Comparison of ENCODE assay signal across 26 cellular contexts in genomic region chr10:101578192-101578591, GRCh38.
"Had no signal": no experiment of that assay in that cellular context is flagged by ENCODE, and none has a peak within 500 bp of the region (broad histone marks: within the 10 kb centered on the region; RNA-seq: fewer than 3 reads in every experiment).

No MANE protein-coding gene starts in this region.

- H3K4me3 Mint-ChIP-seq: activated CD4-positive, alpha-beta memory T cell treated with anti-CD3 and anti-CD28 coated beads for 36 hours; activated CD4-positive, alpha-beta T cell treated with anti-CD3 and anti-CD28 coated beads, Interleukin-2, amount 10 ng/mL, durations not matched to agents 24 days and 14 days; activated naive CD8-positive, alpha-beta T cell treated with anti-CD3 and anti-CD28 coated beads, Interleukin-2, amount 10 ng/mL, durations not matched to agents 7 days and 5 days; activated T-cell treated with anti-CD3 and anti-CD28 coated beads, Interleukin-2, amount 50 U/mL, for 72 hours; endodermal cell; natural killer cell; stimulated activated naive B cell treated with anti-CD40 and anti-IgM and Interleukin-4, amounts not matched to agents 10 μg/mL and 1 μg/mL and 100 μg/mL, for 72 hours had no signal

- ATAC-seq: activated T-cell treated with anti-CD3 and anti-CD28 coated beads, Interleukin-2, amount 50 U/mL, for 72 hours; foreskin keratinocyte; natural killer cell; psoas muscle; stimulated activated naive B cell treated with anti-CD40 and anti-IgM and Interleukin-4, amounts not matched to agents 10 μg/mL and 1 μg/mL and 100 μg/mL, for 72 hours had no signal

- FAIRE-seq: islet of Langerhans, small intestine had no signal

- H3K9me3 Mint-ChIP-seq: activated CD4-positive, alpha-beta memory T cell treated with anti-CD3 and anti-CD28 coated beads for 36 hours; activated CD4-positive, alpha-beta T cell treated with anti-CD3 and anti-CD28 coated beads, Interleukin-2, amount 10 ng/mL, durations not matched to agents 24 days and 14 days; activated naive CD8-positive, alpha-beta T cell treated with anti-CD3 and anti-CD28 coated beads, Interleukin-2, amount 10 ng/mL, durations not matched to agents 7 days and 5 days; activated T-cell treated with anti-CD3 and anti-CD28 coated beads, Interleukin-2, amount 50 U/mL, for 72 hours; natural killer cell; stimulated activated naive B cell treated with anti-CD40 and anti-IgM and Interleukin-4, amounts not matched to agents 10 μg/mL and 1 μg/mL and 100 μg/mL, for 72 hours had no signal

- H3K4me1 Mint-ChIP-seq: activated CD4-positive, alpha-beta T cell treated with anti-CD3 and anti-CD28 coated beads, Interleukin-2, amount 10 ng/mL, durations not matched to agents 24 days and 14 days; activated naive CD8-positive, alpha-beta T cell treated with anti-CD3 and anti-CD28 coated beads, Interleukin-2, amount 10 ng/mL, durations not matched to agents 7 days and 5 days; stimulated activated naive B cell treated with anti-CD40 and anti-IgM and Interleukin-4, amounts not matched to agents 10 μg/mL and 1 μg/mL and 100 μg/mL, for 72 hours had no signal

- H3K27ac Mint-ChIP-seq: activated CD4-positive, alpha-beta memory T cell treated with anti-CD3 and anti-CD28 coated beads for 36 hours; activated CD4-positive, alpha-beta T cell treated with anti-CD3 and anti-CD28 coated beads, Interleukin-2, amount 10 ng/mL, durations not matched to agents 24 days and 14 days; activated naive CD8-positive, alpha-beta T cell treated with anti-CD3 and anti-CD28 coated beads, Interleukin-2, amount 10 ng/mL, durations not matched to agents 7 days and 5 days; activated T-cell treated with anti-CD3 and anti-CD28 coated beads, Interleukin-2, amount 50 U/mL, for 72 hours; endodermal cell; natural killer cell; stimulated activated naive B cell treated with anti-CD40 and anti-IgM and Interleukin-4, amounts not matched to agents 10 μg/mL and 1 μg/mL and 100 μg/mL, for 72 hours had no signal

- H3K4me3 ChIP-seq: esophagus muscularis mucosa, left ventricle myocardium inferior, lung, psoas muscle, sigmoid colon, transverse colon had no signal

- H3K4me1 ChIP-seq: esophagus muscularis mucosa, foreskin keratinocyte, left ventricle myocardium inferior, psoas muscle, sigmoid colon, transverse colon had no signal

- DNase-seq: activated CD4-positive, alpha-beta memory T cell treated with anti-CD3 and anti-CD28 coated beads for 36 hours; activated CD4-positive, alpha-beta T cell treated with anti-CD3 and anti-CD28 coated beads, Interleukin-2, amount 10 ng/mL, durations not matched to agents 24 days and 14 days; activated CD4-positive, CD25-positive, alpha-beta regulatory T cell treated with anti-CD3 and anti-CD28 coated beads, Interleukin-2, amount 50 U/mL, for 72 hours; activated effector memory CD4-positive, alpha-beta T cell treated with Interleukin-2 at 50 U/mL for 16 hours; activated naive CD4-positive, alpha-beta T cell treated with Interleukin-2 at 50 U/mL for 16 hours; activated naive CD8-positive, alpha-beta T cell treated with anti-CD3 and anti-CD28 coated beads, Interleukin-2, amount 10 ng/mL, durations not matched to agents 7 days and 5 days; activated T-cell treated with anti-CD3 and anti-CD28 coated beads, Interleukin-2, amount 50 U/mL, for 72 hours; amniotic stem cell; endodermal cell; foreskin keratinocyte; left ventricle myocardium inferior; mesendoderm; natural killer cell; sigmoid colon; small intestine; stimulated activated CD4-positive, alpha-beta T cell treated with anti-CD3 and anti-CD28 coated beads, Interleukin-1b, Interleukin-23, amount 100 ng/mL, for 48 hours; stimulated activated CD4-positive, alpha-beta T cell treated with anti-CD3 and anti-CD28 coated beads, Interleukin-4, amount 100 ng/mL, for 4 hours; stimulated activated CD8-positive, alpha-beta memory T cell treated with anti-CD3 and anti-CD28 coated beads, Interleukin-4, amount 100 ng/mL, for 48 hours; stimulated activated naive B cell treated with anti-CD40 and anti-IgM and Interleukin-4, amounts not matched to agents 10 μg/mL and 1 μg/mL and 100 μg/mL, for 72 hours; T-helper 2 cell; transverse colon had no signal

- H3K9me3 ChIP-seq: neutrophil, sigmoid colon, transverse colon had no signal

- H3K36me3 Mint-ChIP-seq: activated naive CD8-positive, alpha-beta T cell treated with anti-CD3 and anti-CD28 coated beads, Interleukin-2, amount 10 ng/mL, durations not matched to agents 7 days and 5 days; natural killer cell had no signal

- H3K27ac ChIP-seq: esophagus muscularis mucosa, foreskin keratinocyte, left ventricle myocardium inferior, neutrophil, psoas muscle, sigmoid colon, transverse colon had no signal

- H3K27me3 Mint-ChIP-seq: activated CD4-positive, alpha-beta memory T cell treated with anti-CD3 and anti-CD28 coated beads for 36 hours; activated CD4-positive, alpha-beta T cell treated with anti-CD3 and anti-CD28 coated beads, Interleukin-2, amount 10 ng/mL, durations not matched to agents 24 days and 14 days; activated naive CD8-positive, alpha-beta T cell treated with anti-CD3 and anti-CD28 coated beads, Interleukin-2, amount 10 ng/mL, durations not matched to agents 7 days and 5 days; stimulated activated naive B cell treated with anti-CD40 and anti-IgM and Interleukin-4, amounts not matched to agents 10 μg/mL and 1 μg/mL and 100 μg/mL, for 72 hours had no signal
